In genomic region chr5:82473262-82473661, GRCh38 we compare ENCODE assay signal across 37 cellular contexts.
"Had no signal": no experiment of that assay in that cellular context is flagged by ENCODE, and none has a peak within 500 bp of the region (broad histone marks: within the 10 kb centered on the region; RNA-seq: fewer than 3 reads in every experiment).

No MANE protein-coding gene starts in this region.

- H3K36me3 ChIP-seq: MG63 had no signal

- H3K27ac ChIP-seq: KMS-11 had no signal

- H3K9me3 ChIP-seq: MG63 had no signal

- H3K9ac ChIP-seq: KMS-11 had no signal

- DNase-seq: Karpas-422, Kasumi-1, KBM-7, KG1, MG63, MM.1S, MV-4-11, NCI-H1048, NCI-H1092, NCI-H1092 treated with DMSO at 0.1 percent for 48 hours, NCI-H1105, NCI-H1105 treated with DMSO at 0.1 percent for 48 hours, NCI-H1417, NCI-H1417 treated with DMSO at 0.1 percent for 48 hours, NCI-H1436, NCI-H1436 treated with DMSO at 0.1 percent for 48 hours, NCI-H146, NCI-H1694, NCI-H1694 treated with DMSO at 0.1 percent for 48 hours, NCI-H187, NCI-H187 treated with DMSO at 0.1 percent for 48 hours, NCI-H1930, NCI-H2029, NCI-H2029 treated with DMSO at 0.1 percent for 48 hours, NCI-H2081, NCI-H2081 treated with DMSO at 0.1 percent for 48 hours, NCI-H2107, NCI-H2171, NCI-H2171 treated with DMSO at 0.1 percent for 48 hours, NCI-H2227 treated with DMSO at 0.1 percent for 48 hours, NCI-H226, NCI-H345, NCI-H446, NCI-H446 treated with DMSO at 0.1 percent for 48 hours, NCI-H510A, NCI-H510A treated with DMSO at 0.1 percent for 48 hours had no signal

- H3K4me3 ChIP-seq: MG63 had no signal
